In genomic region chr7:30595461-30596042, GRCh38 we compare ENCODE assay signal across 8 cellular contexts. TPM values are rescaled to one million over a fixed set of nuclear protein-coding genes. Genes with fewer than 3 reads are reported as not detected.
DNase-seq lines count a peak whose midpoint lies in the region; ATAC-seq and TF ChIP-seq lines count a peak whose summit lies in the region.

No MANE protein-coding gene starts in this region.

- TF ChIP-seq CTCF in C4-2B (conservative IDR thresholded peaks at IDR 0.05), result no peak
- TF ChIP-seq CTCF in HFF-Myc (IDR thresholded peaks at IDR 0.05; ENCODE audit: low read depth, low read length, missing control alignments), result no peak

- no peak for ATAC-seq in activated naive CD4-positive, alpha-beta T cell treated with anti-CD3 and anti-CD28 coated beads, Interleukin-2, amount 50 U/mL, for 72 hours
- ATAC-seq in stimulated activated naive CD8-positive, alpha-beta T cell treated with anti-CD3 and anti-CD28 coated beads, Interleukin-15, amount 100 ng/mL, for 72 hours, result no peak
- no peak for ATAC-seq in HG03442 (IDR thresholded peaks at IDR 0.05; ENCODE audit: unreplicated experiment)
- no peak for ATAC-seq in HG02642 (IDR thresholded peaks at IDR 0.05; ENCODE audit: poor library complexity, unreplicated experiment)

- H3K36me3 Mint-ChIP-seq in activated naive CD4-positive, alpha-beta T cell treated with anti-CD3 and anti-CD28 coated beads, Interleukin-2, amount 50 U/mL, for 72 hours, result peaks cover 29 to 45% of the 10 kb centered on the region in 2 donors

- peak overlapping the region; percentile 90 to 98 for H3K4me3 Mint-ChIP-seq in stimulated activated naive CD8-positive, alpha-beta T cell treated with anti-CD3 and anti-CD28 coated beads, Interleukin-15, amount 100 ng/mL, for 72 hours

- 0 out of 2 replicates have a peak, but pooled peaks cover 2% of the 10 kb centered on the region for H3K4me1 ChIP-seq in iPS-20b (ENCODE audit: insufficient read depth, low read length)

- DNase-seq in HFF-Myc (ENCODE audit: extremely low read depth, low read depth) (no peak), AG08395 (ENCODE audit: low spot score) (no peak)
- no peak for DNase-seq in activated naive CD4-positive, alpha-beta T cell treated with anti-CD3 and anti-CD28 coated beads, Interleukin-2, amount 50 U/mL, for 72 hours (ENCODE audit: low spot score in 2 of 2)
- peak in 1 of 2 donors; percentile 13 for DNase-seq in stimulated activated naive CD8-positive, alpha-beta T cell treated with anti-CD3 and anti-CD28 coated beads, Interleukin-15, amount 100 ng/mL, for 72 hours

- H3K4me3 ChIP-seq in HFF-Myc (replicated peaks; ENCODE audit: low read depth, low read length), result peak overlapping the region; percentile 73
- peak overlapping the region; percentile 96 for H3K4me3 ChIP-seq in iPS-20b (ENCODE audit: low read length)

- H3K9me3 ChIP-seq in iPS-20b (ENCODE audit: insufficient read depth, low read depth, low read length), result no peaks in the 10 kb centered on the region

- H3K27me3 Mint-ChIP-seq in stimulated activated naive CD8-positive, alpha-beta T cell treated with anti-CD3 and anti-CD28 coated beads, Interleukin-15, amount 100 ng/mL, for 72 hours, result no peaks in the 10 kb centered on the region

- no peaks in the 10 kb centered on the region for H3K9me3 Mint-ChIP-seq in activated naive CD4-positive, alpha-beta T cell treated with anti-CD3 and anti-CD28 coated beads, Interleukin-2, amount 50 U/mL, for 72 hours
- no peaks in the 10 kb centered on the region for H3K9me3 Mint-ChIP-seq in stimulated activated naive CD8-positive, alpha-beta T cell treated with anti-CD3 and anti-CD28 coated beads, Interleukin-15, amount 100 ng/mL, for 72 hours

- peaks cover 54% of the 10 kb centered on the region for H3K4me1 Mint-ChIP-seq in stimulated activated naive CD8-positive, alpha-beta T cell treated with anti-CD3 and anti-CD28 coated beads, Interleukin-15, amount 100 ng/mL, for 72 hours

- H3K9ac ChIP-seq in iPS-20b (ENCODE audit: low read depth, low read length), result peak overlapping the region; percentile 98

- no peaks in the 10 kb centered on the region for H3K27me3 ChIP-seq in iPS-20b (ENCODE audit: insufficient read depth, low read length)

- peak overlapping the region; percentile 100 for H3K27ac Mint-ChIP-seq in activated naive CD4-positive, alpha-beta T cell treated with anti-CD3 and anti-CD28 coated beads, Interleukin-2, amount 50 U/mL, for 72 hours
- peak overlapping the region; percentile 100 for H3K27ac Mint-ChIP-seq in stimulated activated naive CD8-positive, alpha-beta T cell treated with anti-CD3 and anti-CD28 coated beads, Interleukin-15, amount 100 ng/mL, for 72 hours

- H3K27ac ChIP-seq in C4-2B, result peak overlapping the region; percentile 96
- peak overlapping the region; percentile 83 for H3K27ac ChIP-seq in iPS-20b (ENCODE audit: low read length)

- peaks cover 37% of the 10 kb centered on the region for H3K36me3 ChIP-seq in iPS-20b (ENCODE audit: insufficient read depth, low read depth, low read length)

RNA-seq across cellular contexts. Expression of gene GARS1, which starts 0.9 kb away (rescaled TPM):
- 100 to 1,000 TPM; 167 to 263 TPM for total RNA-seq in activated naive CD4-positive, alpha-beta T cell treated with anti-CD3 and anti-CD28 coated beads, Interleukin-2, amount 50 U/mL, for 72 hours
